13 cellular contexts compared by ENCODE assay signal in genomic region chr16:47643610-47644009, GRCh38.
A peak's percentile ranks its signal among the peaks of the same experiment; 100 is the strongest.
DNase-seq lines count a peak whose midpoint lies in the region; ATAC-seq lines count a peak whose summit lies in the region.
"Had no signal": no experiment of that assay in that cellular context is flagged by ENCODE, and none has a peak within 500 bp of the region (broad histone marks: within the 10 kb centered on the region; RNA-seq: fewer than 3 reads in every experiment).

No MANE protein-coding gene starts in this region.

- peak in 1 of 5 donors; percentile 6 for DNase-seq in CD8-positive, alpha-beta memory T cell
- DNase-seq in LHCN-M2 (ENCODE audit: low read depth) (peak; percentile 32), NCI-H524 (lab: John Stamatoyannopoulos, UW) (no peak), mucosa of gallbladder (ENCODE audit: low spot score) (no peak)
- DNase-seq in activated naive CD8-positive, alpha-beta T cell treated with anti-CD3 and anti-CD28 coated beads, Interleukin-2, amount 50 U/mL, for 24 hours, result no peak
- no peak for DNase-seq in naive thymus-derived CD4-positive, alpha-beta T cell
- DNase-seq: activated gamma-delta T cell; CD4-positive, alpha-beta T cell had no signal

- no peak overlapping the region for H3K27ac ChIP-seq in CD8-positive, alpha-beta memory T cell (ENCODE audit: low read depth, low read length)
- H3K27ac ChIP-seq in naive thymus-derived CD4-positive, alpha-beta T cell (ENCODE audit: low read depth, low read length), result no peak overlapping the region
- H3K27ac ChIP-seq: HL-60 had no signal

- no peaks in the 10 kb centered on the region for H3K4me1 ChIP-seq in CD8-positive, alpha-beta memory T cell (ENCODE audit: insufficient read depth, low read length)
- H3K4me1 ChIP-seq in naive thymus-derived CD4-positive, alpha-beta T cell (ENCODE audit: control insufficient read depth in 2 of 2, insufficient read depth in 2 of 2, low read length in 2 of 2), result peaks cover 0 to 3% of the 10 kb centered on the region in 2 donors

- no peaks in the 10 kb centered on the region for H3K36me3 ChIP-seq in CD8-positive, alpha-beta memory T cell (ENCODE audit: insufficient read depth, low read length)
- peaks cover 3 to 13% (median 7%) of the 10 kb centered on the region in 3 experiments for H3K36me3 ChIP-seq in naive thymus-derived CD4-positive, alpha-beta T cell (ENCODE audit: control insufficient read depth in 2 of 3, insufficient read depth in 3 of 3, low read length in 3 of 3)

- H3K9me3 ChIP-seq in CD8-positive, alpha-beta memory T cell (ENCODE audit: low read length), result no peaks in the 10 kb centered on the region
- no peaks in the 10 kb centered on the region for H3K9me3 ChIP-seq in naive thymus-derived CD4-positive, alpha-beta T cell (ENCODE audit: control insufficient read depth in 2 of 3, low read length in 3 of 3)

- no peaks in the 10 kb centered on the region for H3K27me3 Mint-ChIP-seq in CD8-positive, alpha-beta memory T cell
- no peaks in the 10 kb centered on the region for H3K27me3 Mint-ChIP-seq in activated naive CD8-positive, alpha-beta T cell treated with anti-CD3 and anti-CD28 coated beads, Interleukin-2, amount 50 U/mL, for 24 hours
- no peaks in the 10 kb centered on the region for H3K27me3 Mint-ChIP-seq in naive thymus-derived CD4-positive, alpha-beta T cell
- H3K27me3 Mint-ChIP-seq: CD4-positive, alpha-beta T cell had no signal

- no peak for ATAC-seq in activated naive CD8-positive, alpha-beta T cell treated with anti-CD3 and anti-CD28 coated beads, Interleukin-2, amount 50 U/mL, for 24 hours
- peak; percentile 82 for ATAC-seq in naive thymus-derived CD4-positive, alpha-beta T cell
- ATAC-seq in GM18519 (IDR thresholded peaks at IDR 0.05; ENCODE audit: low FRiP score, unreplicated experiment), result no peak
- no peak for ATAC-seq in GM18870 (IDR thresholded peaks at IDR 0.05; ENCODE audit: unreplicated experiment)
- ATAC-seq: PC-3, sciatic nerve had no signal

- H3K4me1 Mint-ChIP-seq in CD8-positive, alpha-beta memory T cell, result peaks cover 9 to 23% (median 13%) of the 10 kb centered on the region in 3 donors
- H3K4me1 Mint-ChIP-seq in activated naive CD8-positive, alpha-beta T cell treated with anti-CD3 and anti-CD28 coated beads, Interleukin-2, amount 50 U/mL, for 24 hours, result peaks cover 4% of the 10 kb centered on the region
- peaks cover 0 to 15% (median 6%) of the 10 kb centered on the region in 7 donors for H3K4me1 Mint-ChIP-seq in naive thymus-derived CD4-positive, alpha-beta T cell

- H3K9me3 Mint-ChIP-seq in CD8-positive, alpha-beta memory T cell, result no peaks in the 10 kb centered on the region
- no peaks in the 10 kb centered on the region for H3K9me3 Mint-ChIP-seq in activated naive CD8-positive, alpha-beta T cell treated with anti-CD3 and anti-CD28 coated beads, Interleukin-2, amount 50 U/mL, for 24 hours
- peaks cover 0 to 5% (median 0%) of the 10 kb centered on the region in 11 donors for H3K9me3 Mint-ChIP-seq in naive thymus-derived CD4-positive, alpha-beta T cell
- H3K9me3 Mint-ChIP-seq: CD4-positive, alpha-beta T cell had no signal

- H3K27ac Mint-ChIP-seq in CD8-positive, alpha-beta memory T cell, result peak overlapping the region in 5 of 8 donors; percentile 59 to 83 (median 69)
- peak overlapping the region; percentile 45 for H3K27ac Mint-ChIP-seq in activated naive CD8-positive, alpha-beta T cell treated with anti-CD3 and anti-CD28 coated beads, Interleukin-2, amount 50 U/mL, for 24 hours
- peak overlapping the region in 4 of 9 donors; percentile 17 to 66 (median 50) for H3K27ac Mint-ChIP-seq in naive thymus-derived CD4-positive, alpha-beta T cell
- H3K27ac Mint-ChIP-seq: CD4-positive, alpha-beta T cell had no signal

- CTCF ChIA-PET in CD8-positive, alpha-beta memory T cell (lab: Charles Lee), result no interaction called here
- CTCF ChIA-PET in naive thymus-derived CD4-positive, alpha-beta T cell (lab: Charles Lee), result no interaction called here

- POLR2A ChIA-PET in CD8-positive, alpha-beta memory T cell (lab: Charles Lee), result no interaction called here
- POLR2A ChIA-PET in naive thymus-derived CD4-positive, alpha-beta T cell (lab: Charles Lee), result no interaction called here

- intact Hi-C loops in naive thymus-derived CD4-positive, alpha-beta T cell (cut with micrococcal nuclease), result no loop called here

- H3K4me3 Mint-ChIP-seq in CD8-positive, alpha-beta memory T cell, result peak overlapping the region in 1 of 7 donors; percentile 25
- no peak overlapping the region for H3K4me3 Mint-ChIP-seq in activated naive CD8-positive, alpha-beta T cell treated with anti-CD3 and anti-CD28 coated beads, Interleukin-2, amount 50 U/mL, for 24 hours
- H3K4me3 Mint-ChIP-seq in naive thymus-derived CD4-positive, alpha-beta T cell, result peak overlapping the region in 1 of 10 donors; percentile 5
- H3K4me3 Mint-ChIP-seq: CD4-positive, alpha-beta T cell had no signal

- no peak overlapping the region for H3K4me3 ChIP-seq in CD8-positive, alpha-beta memory T cell (ENCODE audit: low read length)
- no peak overlapping the region for H3K4me3 ChIP-seq in naive thymus-derived CD4-positive, alpha-beta T cell (ENCODE audit: low read length)

- H3K27me3 ChIP-seq in CD8-positive, alpha-beta memory T cell (ENCODE audit: insufficient read depth, low read length, poor library complexity, severe bottlenecking), result no peaks in the 10 kb centered on the region
- H3K27me3 ChIP-seq in naive thymus-derived CD4-positive, alpha-beta T cell (ENCODE audit: control insufficient read depth in 2 of 2, insufficient read depth in 2 of 2, low read length in 2 of 2), result no peaks in the 10 kb centered on the region

- H3K36me3 Mint-ChIP-seq in CD8-positive, alpha-beta memory T cell, result peaks cover 10 to 49% (median 20%) of the 10 kb centered on the region in 3 donors
- H3K36me3 Mint-ChIP-seq in activated naive CD8-positive, alpha-beta T cell treated with anti-CD3 and anti-CD28 coated beads, Interleukin-2, amount 50 U/mL, for 24 hours (ENCODE audit: low read depth), result peaks cover 22% of the 10 kb centered on the region
- H3K36me3 Mint-ChIP-seq in naive thymus-derived CD4-positive, alpha-beta T cell, result peaks cover 13 to 62% (median 40%) of the 10 kb centered on the region in 5 donors
